In genomic region chr1:185821612-185822385, GRCh38 we compare ENCODE assay signal across 20 cellular contexts.
A peak's percentile ranks its signal among the peaks of the same experiment; 100 is the strongest.
DNase-seq lines count a peak whose midpoint lies in the region; ATAC-seq and TF ChIP-seq lines count a peak whose summit lies in the region.
"Had no signal": no experiment of that assay in that cellular context is flagged by ENCODE, and none has a peak within 500 bp of the region (broad histone marks: within the 10 kb centered on the region; RNA-seq: fewer than 3 reads in every experiment).

No MANE protein-coding gene starts in this region.

- in situ Hi-C loops in ACHN (cut with HindIII; ENCODE audit: low pct_ligation_motif_present, low pct_unique_long_range_greater_than_20kb, low sequenced_read_pairs): no loop called here

- H3K9me3 ChIP-seq in OCI-LY7 (ENCODE audit: low read length) (no peaks in the 10 kb centered on the region), tibial artery (no peaks in the 10 kb centered on the region)
- H3K9me3 ChIP-seq: BE2C, colonic mucosa had no signal

- no peak overlapping the region for H2AFZ ChIP-seq in OCI-LY7 (ENCODE audit: low read length)

- TF ChIP-seq CTCF in OCI-LY7 (conservative IDR thresholded peaks at IDR 0.05; ENCODE audit: low read length): 0 out of 2 replicates have a peak, but pooled peaks have one; percentile 33
- peak; percentile 41 for TF ChIP-seq CTCF in choroid plexus epithelial cell (conservative IDR thresholded peaks at IDR 0.05; ENCODE audit: low read depth, low read length)
- no peak for TF ChIP-seq CTCF in tibial artery (IDR thresholded peaks at IDR 0.05)

- H3K36me3 ChIP-seq in OCI-LY7 (ENCODE audit: insufficient read depth, low read length) (no peaks in the 10 kb centered on the region), tibial artery (no peaks in the 10 kb centered on the region)
- H3K36me3 ChIP-seq: BE2C, colonic mucosa had no signal

- H3K79me2 ChIP-seq in OCI-LY7 (ENCODE audit: insufficient read depth, low read depth, low read length): no peaks in the 10 kb centered on the region

- H3K27me3 ChIP-seq in tibial artery: no peaks in the 10 kb centered on the region
- H3K27me3 ChIP-seq: BE2C, colonic mucosa had no signal

- H3K4me1 ChIP-seq in OCI-LY7 (ENCODE audit: insufficient read depth, low read length, poor library complexity, severe bottlenecking) (no peaks in the 10 kb centered on the region), tibial artery (peaks cover 0 to 6% (median 0%) of the 10 kb centered on the region in 4 donors)
- H3K4me1 ChIP-seq: BE2C, colonic mucosa had no signal

- CTCF ChIA-PET in OCI-LY7 (lab: Charles Lee; ENCODE audit: unreplicated experiment): no interaction called here

- POLR2A ChIA-PET in OCI-LY7 (lab: Charles Lee): interaction anchor here (1.0 to 1.4 kb wide), 2 partner anchors 10 to 389 kb away, joined by 3 to 5 read pairs; no protein-coding TSS in a partner anchor

- intact Hi-C loops in OCI-LY7 (cut with micrococcal nuclease; ENCODE audit: unreplicated experiment): no loop called here
- intact Hi-C loops in tibial artery (cut with DNase I; ENCODE audit: low total_unique reads): no loop called here

- H3K4me3 ChIP-seq in OCI-LY7 (ENCODE audit: low read depth, low read length, poor library complexity, severe bottlenecking) (no peak overlapping the region), choroid plexus epithelial cell (ENCODE audit: low read depth, low read length) (no peak overlapping the region), tibial artery (no peak overlapping the region)
- H3K4me3 ChIP-seq: colonic mucosa had no signal

- no peaks in the 10 kb centered on the region for H3K9me2 ChIP-seq in OCI-LY7 (ENCODE audit: insufficient read depth, low read length)

- BruUV-seq in OCI-LY7 (replicated peaks; lab: Mats Ljungman, UMichigan): no TSS peak

- DNase-seq in ACHN (peak; percentile 5), HT-29 (ENCODE audit: low spot score) (peak; percentile 55), OCI-LY7 (ENCODE audit: low spot score) (no peak), choroid plexus epithelial cell (ENCODE audit: low read depth) (peak; percentile 29), T1000 (lab: John Stamatoyannopoulos, UW) (no peak), tibial artery (no peak)
- DNase-seq in NK-92 treated with Interleukin-12 subunit alpha and Interleukin-12 subunit beta, amount 100 ng/mL, for 24 hours (lab: John Stamatoyannopoulos, UW): no peak
- DNase-seq: activated CD4-positive, alpha-beta T cell treated with anti-CD3 and anti-CD28 coated beads, Interleukin-2, amount 50 U/mL, for 1 hour; activated naive CD4-positive, alpha-beta T cell; aorta; BE2C; colonic mucosa; kidney; mesendoderm; NCI-H2029 treated with DMSO at 0.1 percent for 48 hours; NCI-H774; stimulated activated CD4-positive, alpha-beta T cell treated with anti-CD3 and anti-CD28 coated beads, Interleukin-2, amount 100 ng/mL, for 24 hours had no signal

- H3K4me2 ChIP-seq in OCI-LY7 (ENCODE audit: low read length): no peak overlapping the region

- no peak overlapping the region for H3K27ac ChIP-seq in OCI-LY7 (ENCODE audit: low read depth, low read length, poor library complexity, severe bottlenecking)
- no peak overlapping the region for H3K27ac ChIP-seq in tibial artery
- H3K27ac ChIP-seq: colonic mucosa, RWPE1 had no signal

- ATAC-seq in GM19395 (IDR thresholded peaks at IDR 0.05; ENCODE audit: unreplicated experiment): no peak
- ATAC-seq: natural killer cell treated with Interleukin-12 subunit alpha and Interleukin-12 subunit beta and Interleukin-15 and Interleukin-18, amount 100 ng/mL, for 72 hours had no signal

- H4K20me1 ChIP-seq in OCI-LY7 (ENCODE audit: insufficient read depth, low read length): no peaks in the 10 kb centered on the region

Comparison
In these comparisons a context has a peak if more than half of its experiments do, and no peak if none do; other contexts are left out.
1. DNase-seq: peak in ACHN (single experiment), HT-29 (single experiment) and choroid plexus epithelial cell (single experiment); none in OCI-LY7 (single experiment), T1000 (single experiment), NK-92 treated with Interleukin-12 subunit alpha and Interleukin-12 subunit beta, amount 100 ng/mL, for 24 hours (single experiment) and tibial artery (0 of 2).
2. CTCF ChIP-seq: peak in OCI-LY7 (single experiment) and choroid plexus epithelial cell (single experiment); none in tibial artery (0 of 2).